19 cellular contexts compared by ENCODE assay signal in genomic region chr15:47388299-47388698, GRCh38.
"Had no signal": no experiment of that assay in that cellular context is flagged by ENCODE, and none has a peak within 500 bp of the region (broad histone marks: within the 10 kb centered on the region; RNA-seq: fewer than 3 reads in every experiment).

No MANE protein-coding gene starts in this region.

- ATAC-seq: gastroesophageal sphincter, left cardiac atrium, lower lobe of right lung, pancreas, right cardiac atrium had no signal

- H3K9me3 ChIP-seq: esophagus muscularis mucosa, gastroesophageal sphincter, left ventricle myocardium inferior, lower lobe of right lung, pancreas, stomach, thoracic aorta, transverse colon had no signal

- H3K36me3 ChIP-seq: esophagus muscularis mucosa, gastroesophageal sphincter, left ventricle myocardium inferior, lower lobe of right lung, pancreas, stomach, thoracic aorta, transverse colon had no signal

- H3K4me1 ChIP-seq: lower lobe of right lung had no signal

- H3K27ac ChIP-seq: esophagus muscularis mucosa, gastroesophageal sphincter, left ventricle myocardium inferior, lower lobe of right lung, pancreas, stomach, thoracic aorta, transverse colon had no signal

- DNase-seq: glutamatergic neuron; kidney; left cardiac atrium; left ventricle myocardium inferior; lower lobe of right lung; mesenchymal stem cell; naive B cell; occipital lobe; pancreas; right cardiac atrium; small intestine; stimulated activated CD4-positive, alpha-beta T cell treated with anti-CD3 and anti-CD28 coated beads, Interleukin-12 subunit alpha, Interleukin-12 subunit beta, amount 100 ng/mL, for 4 hours; stimulated activated naive CD4-positive, alpha-beta T cell; stomach; substantia nigra; transverse colon had no signal

- H3K27me3 ChIP-seq: esophagus muscularis mucosa, gastroesophageal sphincter, pancreas, stomach, transverse colon had no signal

- H3K4me3 ChIP-seq: esophagus muscularis mucosa, gastroesophageal sphincter, left ventricle myocardium inferior, lower lobe of right lung, pancreas, stomach, thoracic aorta, transverse colon had no signal
